In genomic region chr13:113187263-113187669, GRCh38 we compare ENCODE assay signal across 9 cellular contexts. TPM values are rescaled to one million over a fixed set of nuclear protein-coding genes. Genes with fewer than 3 reads are reported as not detected.
DNase-seq lines count a peak whose midpoint lies in the region; ATAC-seq and TF ChIP-seq lines count a peak whose summit lies in the region.
"Had no signal": no experiment of that assay in that cellular context is flagged by ENCODE, and none has a peak within 500 bp of the region (broad histone marks: within the 10 kb centered on the region; RNA-seq: fewer than 3 reads in every experiment).

No MANE protein-coding gene starts in this region.

- peak overlapping the region; percentile 92 for H3K27ac ChIP-seq in Panc1 (ENCODE audit: low read length)

- intact Hi-C loops in Panc1 (cut with micrococcal nuclease; ENCODE audit: unreplicated experiment) = no loop called here

- POLR2A ChIA-PET in Panc1 (lab: Charles Lee) = interaction anchor here (0.8 kb wide), 1 partner anchor 15 kb away, joined by 3 read pairs; no protein-coding TSS in a partner anchor

- no TSS peak for BruUV-seq in Panc1 (replicated peaks; lab: Mats Ljungman, UMichigan)

- in situ Hi-C loops in Panc1 (cut with HindIII; ENCODE audit: low pct_unique_long_range_greater_than_20kb, low sequenced_read_pairs) = no loop called here

- no peaks in the 10 kb centered on the region for H3K9me3 ChIP-seq in Panc1 (ENCODE audit: control insufficient read depth, insufficient read depth, low read depth, low read length)

- DNase-seq in Daoy (ENCODE audit: low read depth) (peak; percentile 97), Panc1 (ENCODE audit: low read depth, low spot score) (peak; percentile 91), astrocyte of the hippocampus (ENCODE audit: low read depth, low spot score) (peak; percentile 98), islet precursor cell (peak; percentile 95), cortex of kidney (lab: John Stamatoyannopoulos, UW) (no peak), NCI-H2171 (lab: John Stamatoyannopoulos, UW) (no peak)
- peak; percentile 67 for DNase-seq in stimulated activated CD4-positive, alpha-beta T cell treated with anti-CD3 and anti-CD28 coated beads, Interleukin-4, amount 100 ng/mL, for 1 hour

- CTCF ChIA-PET in Panc1 (lab: Charles Lee) = no interaction called here

- TF ChIP-seq CTCF in Panc1 (IDR thresholded peaks at IDR 0.05) = no peak

- peaks cover 17% of the 10 kb centered on the region for H3K4me1 ChIP-seq in Panc1 (ENCODE audit: control insufficient read depth, insufficient read depth, low read length)

- H3K36me3 ChIP-seq in Panc1 (ENCODE audit: control insufficient read depth, insufficient read depth, low read length) = peaks cover 4% of the 10 kb centered on the region; the same call in 1 of the 2 replicates

- peak; percentile 98 for ATAC-seq in Panc1
- ATAC-seq in GM19351 (IDR thresholded peaks at IDR 0.05; ENCODE audit: unreplicated experiment) = no peak

- peak overlapping the region; percentile 33 to 53 for H3K4me3 ChIP-seq in Panc1 (ENCODE audit: low read depth in 2 of 2, low read length in 2 of 2)

- no peaks in the 10 kb centered on the region for H3K27me3 ChIP-seq in Panc1 (ENCODE audit: control insufficient read depth, insufficient read depth, low read length)

RNA-seq across cellular contexts. Expression of gene PCID2, which starts 21.2 kb away (rescaled TPM):
- total RNA-seq in Daoy (2014; rRNA removed; shearing (Covaris generic)) = 43.3 and 51.1 TPM in 2 replicates
- total RNA-seq in Panc1 (2021; ENCODE audit: unreplicated experiment) = 39.7 TPM
- 24.5 TPM for polyA plus RNA-seq in Panc1 (2012; ENCODE audit: insufficient read length)

RNA-seq across cellular contexts. Expression of gene CUL4A, which starts 22.1 kb away (rescaled TPM):
- 61.9 and 75.0 TPM in 2 replicates for total RNA-seq in Daoy (2014; rRNA removed; shearing (Covaris generic))
- total RNA-seq in Panc1 (2021; ENCODE audit: unreplicated experiment) = 80.8 TPM
- 52.9 TPM for polyA plus RNA-seq in Panc1 (2012; ENCODE audit: insufficient read length)

RNA-seq across cellular contexts. Expression of gene PROZ, which starts 28.8 kb away (rescaled TPM):
- not detected in 2 replicates for total RNA-seq in Daoy (2014; rRNA removed; shearing (Covaris generic))
- not detected for total RNA-seq in Panc1 (2021; ENCODE audit: unreplicated experiment)
- polyA plus RNA-seq in Panc1 (2012; ENCODE audit: insufficient read length) = 0.29 TPM
- polyA plus RNA-seq: IgD-negative memory B cell had no signal

Comparison
In these comparisons a context has a peak if more than half of its experiments do, and no peak if none do; other contexts are left out.
1. DNase-seq: peak in Daoy (single experiment), Panc1 (single experiment), astrocyte of the hippocampus (single experiment), islet precursor cell (single experiment) and stimulated activated CD4-positive, alpha-beta T cell treated with anti-CD3 and anti-CD28 coated beads, Interleukin-4, amount 100 ng/mL, for 1 hour (single experiment); none in cortex of kidney (single experiment) and NCI-H2171 (single experiment).